ENCODE assay signal across 9 cellular contexts in the genomic region with DNA sequence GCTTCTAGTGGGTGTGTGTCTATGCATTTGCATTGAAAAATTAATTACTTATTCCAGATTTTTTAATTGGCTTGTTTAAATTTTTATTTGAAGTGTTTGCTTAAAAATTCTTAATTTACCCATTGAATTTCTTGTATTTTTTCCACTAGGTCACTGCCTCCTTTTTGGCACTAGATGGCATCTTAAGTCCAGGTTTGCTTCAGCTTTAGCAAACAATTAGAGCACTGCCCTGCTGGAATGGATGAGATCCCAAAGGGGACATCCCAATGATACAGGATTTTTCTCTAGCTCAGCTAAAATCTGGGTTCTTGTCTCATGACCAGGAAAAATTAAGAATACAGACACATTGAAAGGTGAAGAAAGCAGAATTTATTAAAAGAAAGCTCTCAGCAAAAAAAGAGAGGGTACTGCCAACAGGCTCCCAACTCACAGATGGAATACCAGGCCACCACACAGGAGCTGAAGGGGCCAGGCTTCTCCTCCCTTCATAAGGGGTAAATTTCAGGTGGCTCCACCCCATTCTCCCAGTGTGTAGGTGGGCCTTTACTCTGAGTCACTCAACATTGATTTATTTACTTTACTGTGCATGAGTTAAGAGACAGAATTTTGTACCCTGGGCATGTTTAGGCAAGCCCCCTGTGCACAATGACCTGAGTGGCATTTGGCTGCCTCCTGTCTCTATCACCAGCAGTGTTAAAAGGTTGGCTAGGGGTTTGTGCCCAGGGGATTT.
DNase-seq lines count a peak whose midpoint lies in the region; ATAC-seq, FAIRE-seq and TF ChIP-seq lines count a peak whose summit lies in the region.
"Had no signal": no experiment of that assay in that cellular context is flagged by ENCODE, and none has a peak within 500 bp of the region (broad histone marks: within the 10 kb centered on the region; RNA-seq: fewer than 3 reads in every experiment).

No MANE protein-coding gene starts in this region.

- ATAC-seq in GM21786 (IDR thresholded peaks at IDR 0.05; ENCODE audit: unreplicated experiment) (peak; percentile 62), GM19452 (IDR thresholded peaks at IDR 0.05; ENCODE audit: unreplicated experiment) (no peak), GM21526 (IDR thresholded peaks at IDR 0.05; ENCODE audit: low FRiP score, unreplicated experiment) (no peak)
- ATAC-seq in naive thymus-derived CD8-positive, alpha-beta T cell: no peak

- peak in 5 of 6 experiments; percentile 26 to 76 (median 34) for TF ChIP-seq CTCF in esophagus squamous epithelium (IDR thresholded peaks at IDR 0.05)

- DNase-seq in DMS153 treated with DMSO at 0.1 percent for 48 hours (lab: John Stamatoyannopoulos, UW; ENCODE audit: unreplicated experiment): peak; percentile 34
- peak; percentile 51 for DNase-seq in NCI-H69 (lab: John Stamatoyannopoulos, UW)
- DNase-seq in esophagus squamous epithelium (lab: John Stamatoyannopoulos, UW): no peak
- DNase-seq in urothelium cell line (ENCODE audit: low spot score): peak; percentile 26
- DNase-seq in naive thymus-derived CD8-positive, alpha-beta T cell: no peak

- H3K27ac Mint-ChIP-seq in naive thymus-derived CD8-positive, alpha-beta T cell: peak overlapping the region in 1 of 10 donors; percentile 53
- H3K27ac Mint-ChIP-seq: IgD-negative memory B cell had no signal

- H3K36me3 ChIP-seq in esophagus squamous epithelium: no peaks in the 10 kb centered on the region

- no peak for TF ChIP-seq POLR2A in esophagus squamous epithelium (IDR thresholded peaks at IDR 0.05)

- H3K27me3 ChIP-seq in esophagus squamous epithelium: no peaks in the 10 kb centered on the region

- no peaks in the 10 kb centered on the region for H3K36me3 Mint-ChIP-seq in naive thymus-derived CD8-positive, alpha-beta T cell
- H3K36me3 Mint-ChIP-seq: IgD-negative memory B cell had no signal

- H3K9me3 ChIP-seq in esophagus squamous epithelium: no peaks in the 10 kb centered on the region

- no peak overlapping the region for H3K4me3 Mint-ChIP-seq in naive thymus-derived CD8-positive, alpha-beta T cell
- H3K4me3 Mint-ChIP-seq: IgD-negative memory B cell had no signal

- FAIRE-seq in urothelium cell line (lab: Jason Lieb, UNC): no peak

- no peak overlapping the region for H3K27ac ChIP-seq in esophagus squamous epithelium

- POLR2A ChIA-PET in naive thymus-derived CD8-positive, alpha-beta T cell (lab: Charles Lee): no interaction called here

- H3K4me3 ChIP-seq in esophagus squamous epithelium: no peak overlapping the region

- H3K4me1 ChIP-seq in esophagus squamous epithelium: no peaks in the 10 kb centered on the region

- no peaks in the 10 kb centered on the region for H3K27me3 Mint-ChIP-seq in naive thymus-derived CD8-positive, alpha-beta T cell
- H3K27me3 Mint-ChIP-seq: IgD-negative memory B cell had no signal

- peaks cover 0 to 18% (median 2%) of the 10 kb centered on the region in 9 donors for H3K9me3 Mint-ChIP-seq in naive thymus-derived CD8-positive, alpha-beta T cell
- H3K9me3 Mint-ChIP-seq: IgD-negative memory B cell had no signal

- intact Hi-C loops in esophagus squamous epithelium (cut with DNase I): no loop called here

- no peaks in the 10 kb centered on the region for H3K4me1 Mint-ChIP-seq in naive thymus-derived CD8-positive, alpha-beta T cell
- H3K4me1 Mint-ChIP-seq: IgD-negative memory B cell had no signal

Comparison
In these comparisons a context has a peak if more than half of its experiments do, and no peak if none do; other contexts are left out.
1. DNase-seq: peak in DMS153 treated with DMSO at 0.1 percent for 48 hours (single experiment), NCI-H69 (single experiment) and urothelium cell line (single experiment); none in esophagus squamous epithelium (single experiment) and naive thymus-derived CD8-positive, alpha-beta T cell (0 of 10).